In genomic region chr11:2303627-2304155, GRCh38 we compare ENCODE assay signal across 11 cellular contexts. TPM values are rescaled to one million over a fixed set of nuclear protein-coding genes. Genes with fewer than 3 reads are reported as not detected.
DNase-seq lines count a peak whose midpoint lies in the region; ATAC-seq and TF ChIP-seq lines count a peak whose summit lies in the region.
"Had no signal": no experiment of that assay in that cellular context is flagged by ENCODE, and none has a peak within 500 bp of the region (broad histone marks: within the 10 kb centered on the region; RNA-seq: fewer than 3 reads in every experiment).

No MANE protein-coding gene starts in this region.

- intact Hi-C loops in body of pancreas (cut with DNase I), result loop anchor here (2.0 to 10.0 kb wide), 3 partner anchors 106 to 221 kb away; no protein-coding TSS in a partner anchor

- no peak for TF ChIP-seq EP300 in tibial nerve (IDR thresholded peaks at IDR 0.05)

- H3K4me2 ChIP-seq in mesenchymal stem cell (ENCODE audit: low read length, poor library complexity, severe bottlenecking), result no peak overlapping the region

- H3K27ac Mint-ChIP-seq in activated T-cell treated with anti-CD3 and anti-CD28 coated beads, Interleukin-2, amount 50 U/mL, for 24 hours, result peak overlapping the region; percentile 93

- no peak overlapping the region for H2AFZ ChIP-seq in mesenchymal stem cell (ENCODE audit: low read depth, low read length)

- H2BK15ac ChIP-seq in mesenchymal stem cell (ENCODE audit: low read depth, poor library complexity, severe bottlenecking), result peak overlapping the region; percentile 48

- no peaks in the 10 kb centered on the region for H3K36me3 ChIP-seq in body of pancreas (replicated peaks in 1 of 2; ENCODE audit: insufficient read depth in 1 of 2, low read depth in 2 of 2)
- H3K36me3 ChIP-seq in mesenchymal stem cell (ENCODE audit: control insufficient read depth in 1 of 2, insufficient read depth in 2 of 2, low read depth in 1 of 2, low read length in 2 of 2), result no peaks in the 10 kb centered on the region
- no peaks in the 10 kb centered on the region for H3K36me3 ChIP-seq in tibial nerve

- H3K36me3 Mint-ChIP-seq in activated T-cell treated with anti-CD3 and anti-CD28 coated beads, Interleukin-2, amount 50 U/mL, for 24 hours (ENCODE audit: low read depth), result peaks cover 2% of the 10 kb centered on the region

- 24 to 40% methylated on average over 1 to 9 of the region's 9 CpGs for WGBS in body of pancreas, 2 donors
- WGBS in mesenchymal stem cell, result 45% methylated on average over 9 of the region's 9 CpGs
- 65 to 67% methylated on average over 6 to 8 of the region's 9 CpGs for WGBS in tibial nerve, 2 donors

- no peaks in the 10 kb centered on the region for H3K9me3 Mint-ChIP-seq in activated T-cell treated with anti-CD3 and anti-CD28 coated beads, Interleukin-2, amount 50 U/mL, for 24 hours

- peak overlapping the region; percentile 70 for H4K91ac ChIP-seq in mesenchymal stem cell (ENCODE audit: low read length)

- peak overlapping the region in 1 of 2 experiments; percentile 15 for H2BK12ac ChIP-seq in mesenchymal stem cell (ENCODE audit: low read length in 2 of 2)

- H2BK120ac ChIP-seq in mesenchymal stem cell (ENCODE audit: low read depth, low read length), result peak overlapping the region; percentile 39

- no peak for TF ChIP-seq CTCF in body of pancreas (IDR thresholded peaks at IDR 0.05)
- TF ChIP-seq CTCF in tibial nerve (IDR thresholded peaks at IDR 0.05), result no peak

- peak overlapping the region; percentile 28 to 55 for H3K18ac ChIP-seq in mesenchymal stem cell (ENCODE audit: low read depth in 1 of 2, low read length in 2 of 2)

- H3K9me3 ChIP-seq in body of pancreas (no peaks in the 10 kb centered on the region), mesenchymal stem cell (ENCODE audit: control insufficient read depth, low read length) (no peaks in the 10 kb centered on the region), tibial nerve (no peaks in the 10 kb centered on the region)

- peak overlapping the region in 1 of 2 experiments; percentile 27 for H3K14ac ChIP-seq in mesenchymal stem cell (ENCODE audit: low read length in 2 of 2)

- no peak overlapping the region for H3K23ac ChIP-seq in mesenchymal stem cell (ENCODE audit: low read length in 2 of 2)

- no peaks in the 10 kb centered on the region for H3K79me1 ChIP-seq in mesenchymal stem cell (replicated peaks; ENCODE audit: low read length, poor library complexity, severe bottlenecking)

- no peaks in the 10 kb centered on the region for H3K27me3 Mint-ChIP-seq in activated T-cell treated with anti-CD3 and anti-CD28 coated beads, Interleukin-2, amount 50 U/mL, for 24 hours

- peak overlapping the region in 3 of 4 donors; percentile 43 to 51 (median 51) for H3K27ac ChIP-seq in body of pancreas
- H3K27ac ChIP-seq in mesenchymal stem cell (ENCODE audit: low read length, poor library complexity, severe bottlenecking), result no peak overlapping the region
- peak overlapping the region; percentile 19 to 93 (median 56) for H3K27ac ChIP-seq in tibial nerve

- peak overlapping the region; percentile 89 for H3K4me3 Mint-ChIP-seq in activated T-cell treated with anti-CD3 and anti-CD28 coated beads, Interleukin-2, amount 50 U/mL, for 24 hours

- H3K9ac ChIP-seq in mesenchymal stem cell (ENCODE audit: low read length), result no peak overlapping the region

- no peak overlapping the region for H2AK5ac ChIP-seq in mesenchymal stem cell (ENCODE audit: low read length, severe bottlenecking)

- peak; percentile 45 for DNase-seq in activated T-cell treated with anti-CD3 and anti-CD28 coated beads, Interleukin-2, amount 50 U/mL, for 24 hours
- no peak for DNase-seq in activated T-cell treated with anti-CD3 and anti-CD28 coated beads for 4 hours
- DNase-seq in body of pancreas, result peak in 1 of 4 donors; percentile 13
- no peak for DNase-seq in mesenchymal stem cell
- no peak for DNase-seq in tibial nerve (ENCODE audit: low spot score in 2 of 2)
- no peak for DNase-seq in EL
- DNase-seq in NCI-H1930 (lab: John Stamatoyannopoulos, UW), result no peak
- no peak for DNase-seq in cortex of kidney (lab: John Stamatoyannopoulos, UW)
- DNase-seq: NCI-H2029 had no signal

- peaks cover 72% of the 10 kb centered on the region for H3K4me1 Mint-ChIP-seq in activated T-cell treated with anti-CD3 and anti-CD28 coated beads, Interleukin-2, amount 50 U/mL, for 24 hours (ENCODE audit: low read depth)

- TF ChIP-seq POLR2A in body of pancreas (IDR thresholded peaks at IDR 0.05), result no peak
- no peak for TF ChIP-seq POLR2A in tibial nerve (IDR thresholded peaks at IDR 0.05)

- H4K8ac ChIP-seq in mesenchymal stem cell (ENCODE audit: low read length), result peak overlapping the region; percentile 82

- H2BK5ac ChIP-seq in mesenchymal stem cell (ENCODE audit: low read depth, low read length, poor library complexity, severe bottlenecking), result no peak overlapping the region

- H3K27me3 ChIP-seq in body of pancreas (no peaks in the 10 kb centered on the region), mesenchymal stem cell (ENCODE audit: control insufficient read depth in 1 of 2, insufficient read depth in 1 of 2, low read length in 2 of 2) (peaks cover under 1 to 1% of the 10 kb centered on the region in 2 experiments), tibial nerve (no peaks in the 10 kb centered on the region)

- no peak for ATAC-seq in body of pancreas

- peak overlapping the region; percentile 14 to 59 for H3K4ac ChIP-seq in mesenchymal stem cell (ENCODE audit: low read depth in 1 of 2, low read length in 2 of 2)

- H3K4me3 ChIP-seq in body of pancreas (no peak overlapping the region), mesenchymal stem cell (ENCODE audit: insufficient read depth in 1 of 2, low read depth in 1 of 2, low read length in 2 of 2) (no peak overlapping the region), tibial nerve (no peak overlapping the region)

- H3K4me1 ChIP-seq in body of pancreas (peaks cover 32% of the 10 kb centered on the region), mesenchymal stem cell (ENCODE audit: control insufficient read depth, insufficient read depth, low read depth, low read length) (peaks cover 30% of the 10 kb centered on the region), tibial nerve (peaks cover 0 to 66% (median 48%) of the 10 kb centered on the region in 4 donors)

RNA-seq across cellular contexts. Expression of gene TSPAN32, which starts 1.9 kb away (rescaled TPM):
- total RNA-seq in body of pancreas (1 to 10 TPM in 1 of 2 donors, not detected in 1; 5.9 TPM), tibial nerve (1 to 10 TPM; 1.8 to 9.0 (median 5.8) TPM)
- 0.15 TPM for polyA plus RNA-seq in mesenchymal stem cell (2013, experiment 1 of 2)
- 0.08 TPM for polyA plus RNA-seq in mesenchymal stem cell (2013, experiment 2 of 2)
- polyA plus RNA-seq: neural cell had no signal

RNA-seq across cellular contexts. Expression of gene C11orf21, which starts 2.0 kb away (rescaled TPM):
- total RNA-seq in body of pancreas, result under 1 TPM; 0.26 to 0.33 TPM
- not detected for polyA plus RNA-seq in mesenchymal stem cell (2013, experiment 1 of 2)
- not detected for polyA plus RNA-seq in mesenchymal stem cell (2013, experiment 2 of 2)
- 1 to 10 TPM in 2 of 4 donors, under 1 TPM in 2; 0.39 to 2.4 (median 1.1) TPM for total RNA-seq in tibial nerve
- polyA plus RNA-seq: neural cell had no signal

RNA-seq across cellular contexts. Expression of gene ASCL2, which starts 33.3 kb away (rescaled TPM):
- total RNA-seq in body of pancreas (1 to 10 TPM in 1 of 2 donors, not detected in 1; 3.0 TPM), tibial nerve (1 to 10 TPM in 3 of 4 donors, under 1 TPM in 1; 0.66 to 4.1 (median 3.0) TPM)
- not detected for polyA plus RNA-seq in mesenchymal stem cell (2013, experiment 1 of 2)
- polyA plus RNA-seq in mesenchymal stem cell (2013, experiment 2 of 2), result not detected
- total RNA-seq: HT1080 had no signal
- polyA plus RNA-seq: neural cell had no signal
